Comparison of ENCODE assay signal across 33 cellular contexts in the genomic region with DNA sequence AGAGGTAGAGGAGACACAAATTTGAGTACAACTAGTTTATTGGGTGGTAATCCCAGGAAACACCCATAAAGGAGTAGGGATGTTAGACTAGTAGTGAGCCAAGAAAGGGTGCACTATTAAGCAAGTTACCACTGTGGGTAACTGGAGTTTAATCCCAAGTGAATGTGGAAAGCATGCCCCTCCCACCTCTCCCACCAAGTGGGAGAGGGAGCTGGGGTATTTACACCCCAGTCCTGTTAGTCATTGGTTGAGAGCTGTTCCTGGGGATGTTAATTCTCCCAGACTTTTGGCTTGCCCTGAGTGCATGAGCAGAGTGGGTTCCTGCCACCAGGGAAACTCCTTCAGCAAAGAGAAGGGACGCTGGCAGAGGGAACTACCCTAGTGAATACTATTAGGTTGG.
"Had no signal": no experiment of that assay in that cellular context is flagged by ENCODE, and none has a peak within 500 bp of the region (broad histone marks: within the 10 kb centered on the region; RNA-seq: fewer than 3 reads in every experiment).

No MANE protein-coding gene starts in this region.

- H3K4me2 ChIP-seq: smooth muscle cell had no signal

- H3K27ac Mint-ChIP-seq: naive B cell; naive thymus-derived CD8-positive, alpha-beta T cell; natural killer cell treated with Interleukin-12 subunit alpha and Interleukin-12 subunit beta and Interleukin-15 and Interleukin-18, amount 100 ng/mL, for 72 hours; nephron progenitor cell; progenitor cell of endocrine pancreas; stimulated activated memory B cell treated with anti-CD40 and anti-IgM and Interleukin-4, amounts not matched to agents 10 μg/mL and 1 μg/mL and 100 μg/mL, for 72 hours; stimulated activated naive CD8-positive, alpha-beta T cell treated with anti-CD3 and anti-CD28 coated beads, Interleukin-15, amount 100 ng/mL, for 72 hours had no signal

- H3K9me3 Mint-ChIP-seq: naive B cell; naive thymus-derived CD8-positive, alpha-beta T cell; natural killer cell treated with Interleukin-12 subunit alpha and Interleukin-12 subunit beta and Interleukin-15 and Interleukin-18, amount 100 ng/mL, for 72 hours; nephron progenitor cell; neural crest cell; stimulated activated memory B cell treated with anti-CD40 and anti-IgM and Interleukin-4, amounts not matched to agents 10 μg/mL and 1 μg/mL and 100 μg/mL, for 72 hours; stimulated activated naive CD8-positive, alpha-beta T cell treated with anti-CD3 and anti-CD28 coated beads, Interleukin-15, amount 100 ng/mL, for 72 hours had no signal

- H3K4me3 ChIP-seq: ovary, psoas muscle, skin epidermis, smooth muscle cell, spleen, suprapubic skin, testis, tibial artery, transverse colon, upper lobe of left lung, vagina had no signal

- DNase-seq: naive B cell; naive thymus-derived CD8-positive, alpha-beta T cell; nephron progenitor cell; nucleus accumbens; ovary; posterior cingulate gyrus; psoas muscle; right cardiac atrium; spleen; stimulated activated CD4-positive, alpha-beta T cell treated with anti-CD3 and anti-CD28 coated beads, Interleukin-12 subunit alpha, Interleukin-12 subunit beta, amount 100 ng/mL, for 4 hours; stimulated activated CD4-positive, alpha-beta T cell treated with anti-CD3 and anti-CD28 coated beads, Interleukin-1b, Interleukin-23, amount 100 ng/mL, for 48 hours; stimulated activated CD4-positive, alpha-beta T cell treated with anti-CD3 and anti-CD28 coated beads, Interleukin-4, amount 100 ng/mL, for 1 hour; stimulated activated CD4-positive, alpha-beta T cell treated with anti-CD3 and anti-CD28 coated beads, Interleukin-4, amount 100 ng/mL, for 4 hours; stimulated activated CD8-positive, alpha-beta memory T cell treated with anti-CD3 and anti-CD28 coated beads, Interleukin-4, amount 100 ng/mL, for 48 hours; stimulated activated naive CD4-positive, alpha-beta T cell; stimulated activated naive CD8-positive, alpha-beta T cell treated with anti-CD3 and anti-CD28 coated beads, Interleukin-15, amount 100 ng/mL, for 72 hours; stimulated activated naive CD8-positive, alpha-beta T cell treated with anti-CD3 and anti-CD28 coated beads, Interleukin-15, Interleukin-2, amounts not matched to agents 100 U/mL and 50 U/mL, for 24 hours; substantia nigra; testis; tibial artery; transverse colon; upper lobe of left lung had no signal

- H3K9ac ChIP-seq: parathyroid adenoma had no signal

- H3K36me3 Mint-ChIP-seq: naive B cell; naive thymus-derived CD8-positive, alpha-beta T cell; natural killer cell treated with Interleukin-12 subunit alpha and Interleukin-12 subunit beta and Interleukin-15 and Interleukin-18, amount 100 ng/mL, for 72 hours; stimulated activated memory B cell treated with anti-CD40 and anti-IgM and Interleukin-4, amounts not matched to agents 10 μg/mL and 1 μg/mL and 100 μg/mL, for 72 hours had no signal

- H3K4me1 ChIP-seq: parathyroid adenoma, psoas muscle, suprapubic skin, testis, tibial artery, transverse colon, upper lobe of left lung, vagina had no signal

- H3K4me1 Mint-ChIP-seq: naive B cell; nephron progenitor cell; neural crest cell; stimulated activated memory B cell treated with anti-CD40 and anti-IgM and Interleukin-4, amounts not matched to agents 10 μg/mL and 1 μg/mL and 100 μg/mL, for 72 hours; stimulated activated naive CD8-positive, alpha-beta T cell treated with anti-CD3 and anti-CD28 coated beads, Interleukin-15, amount 100 ng/mL, for 72 hours had no signal

- H2AFZ ChIP-seq: parathyroid adenoma had no signal

- H3K4me3 Mint-ChIP-seq: naive B cell; naive thymus-derived CD8-positive, alpha-beta T cell; natural killer cell treated with Interleukin-12 subunit alpha and Interleukin-12 subunit beta and Interleukin-15 and Interleukin-18, amount 100 ng/mL, for 72 hours; nephron progenitor cell; neural crest cell; stimulated activated memory B cell treated with anti-CD40 and anti-IgM and Interleukin-4, amounts not matched to agents 10 μg/mL and 1 μg/mL and 100 μg/mL, for 72 hours; stimulated activated naive CD8-positive, alpha-beta T cell treated with anti-CD3 and anti-CD28 coated beads, Interleukin-15, amount 100 ng/mL, for 72 hours had no signal

- H3K27me3 Mint-ChIP-seq: progenitor cell of endocrine pancreas; stimulated activated naive CD8-positive, alpha-beta T cell treated with anti-CD3 and anti-CD28 coated beads, Interleukin-15, amount 100 ng/mL, for 72 hours had no signal

- H3K27ac ChIP-seq: neutrophil, ovary, parathyroid adenoma, psoas muscle, skin epidermis, spleen, suprapubic skin, testis, tibial artery, transverse colon, upper lobe of left lung, vagina had no signal

- H3K79me2 ChIP-seq: parathyroid adenoma had no signal

- ATAC-seq: naive thymus-derived CD8-positive, alpha-beta T cell; natural killer cell treated with Interleukin-12 subunit alpha and Interleukin-12 subunit beta and Interleukin-15 and Interleukin-18, amount 100 ng/mL, for 72 hours; psoas muscle; right cardiac atrium; sciatic nerve; stimulated activated memory B cell treated with anti-CD40 and anti-IgM and Interleukin-4, amounts not matched to agents 10 μg/mL and 1 μg/mL and 100 μg/mL, for 72 hours; stimulated activated naive CD8-positive, alpha-beta T cell treated with anti-CD3 and anti-CD28 coated beads, Interleukin-15, amount 100 ng/mL, for 72 hours; stimulated activated naive CD8-positive, alpha-beta T cell treated with anti-CD3 and anti-CD28 coated beads, Interleukin-15, Interleukin-2, amounts not matched to agents 100 U/mL and 50 U/mL, for 24 hours had no signal

- H3K36me3 ChIP-seq: neutrophil, ovary, spleen, suprapubic skin, tibial artery, transverse colon, upper lobe of left lung, vagina had no signal

- H3K9me3 ChIP-seq: neutrophil, ovary, psoas muscle, spleen, suprapubic skin, testis, tibial artery, transverse colon, upper lobe of left lung, vagina had no signal

- H3K27me3 ChIP-seq: ovary, testis, transverse colon, upper lobe of left lung, vagina had no signal
